In the genomic region with DNA sequence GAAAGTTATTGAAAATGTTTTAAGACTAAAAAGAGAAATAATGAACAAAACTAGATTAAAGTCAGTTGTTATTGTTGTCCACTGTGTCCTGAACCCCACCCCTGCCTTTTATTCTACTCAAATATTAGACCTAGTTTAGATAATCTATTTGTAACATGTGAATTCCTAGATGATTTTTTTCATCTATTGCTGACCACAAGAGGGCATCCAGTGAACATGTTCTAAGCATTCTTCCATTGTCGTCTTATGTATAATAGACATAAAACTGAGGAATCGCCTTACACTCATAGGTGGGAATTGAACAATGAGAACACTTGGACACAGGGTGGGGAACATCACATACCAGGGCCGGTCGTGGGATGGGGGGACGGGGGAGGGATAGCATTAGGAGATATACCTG, we compare ENCODE assay signal across 10 cellular contexts. TPM values are rescaled to one million over a fixed set of nuclear protein-coding genes. Genes with fewer than 3 reads are reported as not detected.
A peak's percentile ranks its signal among the peaks of the same experiment; 100 is the strongest.
DNase-seq lines count a peak whose midpoint lies in the region; ATAC-seq and TF ChIP-seq lines count a peak whose summit lies in the region.
"Had no signal": no experiment of that assay in that cellular context is flagged by ENCODE, and none has a peak within 500 bp of the region (broad histone marks: within the 10 kb centered on the region; RNA-seq: fewer than 3 reads in every experiment).

No MANE protein-coding gene starts in this region.

- no peaks in the 10 kb centered on the region for H4K20me1 ChIP-seq in neural progenitor cell (ENCODE audit: low read depth)

- DNase-seq in GM06990 (ENCODE audit: extremely low read depth, insufficient read length): no peak
- peak; percentile 23 for DNase-seq in NB4 (ENCODE audit: low read depth)
- peak; percentile 7 for DNase-seq in cerebellum (ENCODE audit: low spot score)
- no peak for DNase-seq in neural progenitor cell (ENCODE audit: low spot score)
- no peak for DNase-seq in hippocampal formation (lab: John Stamatoyannopoulos, UW)
- no peak for DNase-seq in NCI-H510A treated with DMSO at 0.1 percent for 48 hours (lab: John Stamatoyannopoulos, UW)

- H3K27me3 ChIP-seq in GM06990 (replicated peaks; ENCODE audit: control insufficient read depth, insufficient read depth, low read length) (no peaks in the 10 kb centered on the region), neural progenitor cell (no peaks in the 10 kb centered on the region)

- H3K9ac ChIP-seq in neural progenitor cell: no peak overlapping the region

- no peak overlapping the region for H3K4me3 ChIP-seq in GM06990 (replicated peaks; ENCODE audit: low read depth, low read length)
- H3K4me3 ChIP-seq in NB4 (ENCODE audit: low read depth, low read length): no peak overlapping the region
- no peak overlapping the region for H3K4me3 ChIP-seq in neural progenitor cell

- H3K9me3 Mint-ChIP-seq in neural progenitor cell: no peaks in the 10 kb centered on the region
- H3K9me3 Mint-ChIP-seq: dendritic cell treated with granulocyte-macrophage colony-stimulating factor and Interleukin-4, amounts not matched to agents 40 ng/mL and 50 ng/mL, for 4 days; natural killer cell treated with Interleukin-12 subunit alpha and Interleukin-12 subunit beta and Interleukin-15 and Interleukin-18, amount 100 ng/mL, for 72 hours; stimulated activated effector memory CD8-positive, alpha-beta T cell treated with anti-CD3 and anti-CD28 coated beads, Interleukin-12 subunit alpha, Interleukin-12 subunit beta, amount 100 ng/mL, for 72 hours had no signal

- no peak overlapping the region for H3K27ac ChIP-seq in neural progenitor cell

- H3K36me3 ChIP-seq in GM06990 (ENCODE audit: control insufficient read depth, insufficient read depth, low read length): no peaks in the 10 kb centered on the region; the same call in 1 of the 2 replicates
- H3K36me3 ChIP-seq in neural progenitor cell: peaks cover 36% of the 10 kb centered on the region

- H3K79me2 ChIP-seq in neural progenitor cell (ENCODE audit: low read depth): no peaks in the 10 kb centered on the region

- peaks cover 4% of the 10 kb centered on the region for H3K9me3 ChIP-seq in neural progenitor cell (ENCODE audit: low read depth)

- H3K4me3 Mint-ChIP-seq in neural progenitor cell: no peak overlapping the region
- H3K4me3 Mint-ChIP-seq: dendritic cell treated with granulocyte-macrophage colony-stimulating factor and Interleukin-4, amounts not matched to agents 40 ng/mL and 50 ng/mL, for 4 days; natural killer cell treated with Interleukin-12 subunit alpha and Interleukin-12 subunit beta and Interleukin-15 and Interleukin-18, amount 100 ng/mL, for 72 hours; stimulated activated effector memory CD8-positive, alpha-beta T cell treated with anti-CD3 and anti-CD28 coated beads, Interleukin-12 subunit alpha, Interleukin-12 subunit beta, amount 100 ng/mL, for 72 hours had no signal

- H3K4me1 ChIP-seq in neural progenitor cell: no peaks in the 10 kb centered on the region

- no peaks in the 10 kb centered on the region for H3K4me1 Mint-ChIP-seq in neural progenitor cell
- H3K4me1 Mint-ChIP-seq: stimulated activated effector memory CD8-positive, alpha-beta T cell treated with anti-CD3 and anti-CD28 coated beads, Interleukin-12 subunit alpha, Interleukin-12 subunit beta, amount 100 ng/mL, for 72 hours had no signal

- H3K27me3 Mint-ChIP-seq in neural progenitor cell (ENCODE audit: insufficient read depth, low read depth): no peaks in the 10 kb centered on the region
- H3K27me3 Mint-ChIP-seq: dendritic cell treated with granulocyte-macrophage colony-stimulating factor and Interleukin-4, amounts not matched to agents 40 ng/mL and 50 ng/mL, for 4 days; natural killer cell treated with Interleukin-12 subunit alpha and Interleukin-12 subunit beta and Interleukin-15 and Interleukin-18, amount 100 ng/mL, for 72 hours had no signal

- no peaks in the 10 kb centered on the region for H3F3A ChIP-seq in neural progenitor cell (ENCODE audit: low read depth)

- TF ChIP-seq CTCF in GM06990 (IDR thresholded peaks at IDR 0.05; ENCODE audit: insufficient read depth, low read length, poor library complexity, severe bottlenecking) (peak; percentile 24), NB4 (IDR thresholded peaks at IDR 0.05; ENCODE audit: low read depth, low read length) (peak; percentile 12), neural progenitor cell (IDR thresholded peaks at IDR 0.05) (peak; percentile 26)

- no peak for ATAC-seq in HG03280 (IDR thresholded peaks at IDR 0.05; ENCODE audit: unreplicated experiment)
- ATAC-seq: natural killer cell treated with Interleukin-12 subunit alpha and Interleukin-12 subunit beta and Interleukin-15 and Interleukin-18, amount 100 ng/mL, for 72 hours; stimulated activated effector memory CD8-positive, alpha-beta T cell treated with anti-CD3 and anti-CD28 coated beads, Interleukin-12 subunit alpha, Interleukin-12 subunit beta, amount 100 ng/mL, for 72 hours had no signal

- no peak overlapping the region for H3K27ac Mint-ChIP-seq in neural progenitor cell
- H3K27ac Mint-ChIP-seq: dendritic cell treated with granulocyte-macrophage colony-stimulating factor and Interleukin-4, amounts not matched to agents 40 ng/mL and 50 ng/mL, for 4 days; natural killer cell treated with Interleukin-12 subunit alpha and Interleukin-12 subunit beta and Interleukin-15 and Interleukin-18, amount 100 ng/mL, for 72 hours; stimulated activated effector memory CD8-positive, alpha-beta T cell treated with anti-CD3 and anti-CD28 coated beads, Interleukin-12 subunit alpha, Interleukin-12 subunit beta, amount 100 ng/mL, for 72 hours had no signal

- H3K36me3 Mint-ChIP-seq in neural progenitor cell: peaks cover 13% of the 10 kb centered on the region
- H3K36me3 Mint-ChIP-seq: natural killer cell treated with Interleukin-12 subunit alpha and Interleukin-12 subunit beta and Interleukin-15 and Interleukin-18, amount 100 ng/mL, for 72 hours had no signal

- no peak overlapping the region for H3K4me2 ChIP-seq in neural progenitor cell

- no peak for TF ChIP-seq POLR2A in NB4 (IDR thresholded peaks at IDR 0.05; ENCODE audit: extremely low read depth, insufficient read length)

- no peak overlapping the region for H2AFZ ChIP-seq in neural progenitor cell (replicated peaks)

RNA-seq across cellular contexts. Expression of a gene that starts 36.4 kb away (rescaled TPM):
- 12.3 TPM for total RNA-seq in cerebellum
- 16.3 and 20.9 TPM in 2 replicates for total RNA-seq in neural progenitor cell (ENCODE audit: low replicate concordance)

RNA-seq across cellular contexts. Expression of a gene that starts 50.5 kb away (rescaled TPM):
- total RNA-seq in cerebellum (71.9 TPM), neural progenitor cell (ENCODE audit: low replicate concordance) (127 and 207 TPM in 2 replicates)

Comparison
In these comparisons a context has a peak if more than half of its experiments do, and no peak if none do; other contexts are left out.
1. DNase-seq: peak in NB4 (single experiment) and cerebellum (single experiment); none in GM06990 (single experiment), neural progenitor cell (single experiment), hippocampal formation (0 of 2) and NCI-H510A treated with DMSO at 0.1 percent for 48 hours (single experiment).
2. Peak in every context shown above with its lines, with median percentiles within 50 percentile points of each other: CTCF ChIP-seq.